In the genomic region with DNA sequence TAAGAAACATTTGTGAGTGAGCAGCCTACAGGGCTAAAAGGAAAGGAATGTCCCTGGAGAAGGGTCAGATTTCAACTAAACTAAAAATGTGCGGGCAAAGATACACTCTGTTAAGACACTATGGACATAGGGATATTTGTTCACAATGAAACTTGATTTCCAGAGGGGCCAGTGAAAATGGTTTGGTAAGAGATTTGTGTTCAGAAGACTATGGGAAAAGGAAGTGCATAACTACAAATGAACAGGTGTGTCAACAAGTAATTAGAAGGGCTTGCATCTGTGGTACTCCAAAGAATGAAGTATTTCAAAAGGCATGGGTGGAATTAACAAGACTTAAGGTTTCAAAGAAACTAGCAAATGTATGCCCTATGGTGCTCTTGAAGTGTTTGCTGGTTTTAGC, we compare ENCODE assay signal across 16 cellular contexts.
"Had no signal": no experiment of that assay in that cellular context is flagged by ENCODE, and none has a peak within 500 bp of the region (broad histone marks: within the 10 kb centered on the region; RNA-seq: fewer than 3 reads in every experiment).

No MANE protein-coding gene starts in this region.

- H3K4me3 Mint-ChIP-seq: activated CD4-positive, alpha-beta memory T cell treated with anti-CD3 and anti-CD28 coated beads for 36 hours; activated naive CD8-positive, alpha-beta T cell treated with anti-CD3 and anti-CD28 coated beads for 36 hours; activated T-cell treated with anti-CD3 and anti-CD28 coated beads, Interleukin-2, amount 50 U/mL, for 4 hours; naive thymus-derived CD4-positive, alpha-beta T cell; stimulated activated memory B cell treated with anti-CD40 and anti-IgM and Interleukin-4, amounts not matched to agents 10 μg/mL and 1 μg/mL and 100 μg/mL, for 72 hours had no signal

- H3K27me3 Mint-ChIP-seq: activated CD4-positive, alpha-beta memory T cell treated with anti-CD3 and anti-CD28 coated beads for 36 hours; activated naive CD8-positive, alpha-beta T cell treated with anti-CD3 and anti-CD28 coated beads for 36 hours; naive thymus-derived CD4-positive, alpha-beta T cell; stimulated activated memory B cell treated with anti-CD40 and anti-IgM and Interleukin-4, amounts not matched to agents 10 μg/mL and 1 μg/mL and 100 μg/mL, for 72 hours had no signal

- H3K9me3 Mint-ChIP-seq: activated CD4-positive, alpha-beta memory T cell treated with anti-CD3 and anti-CD28 coated beads for 36 hours; activated naive CD8-positive, alpha-beta T cell treated with anti-CD3 and anti-CD28 coated beads for 36 hours had no signal

- H3K27ac Mint-ChIP-seq: activated CD4-positive, alpha-beta memory T cell treated with anti-CD3 and anti-CD28 coated beads for 36 hours; activated naive CD8-positive, alpha-beta T cell treated with anti-CD3 and anti-CD28 coated beads for 36 hours; naive thymus-derived CD4-positive, alpha-beta T cell; stimulated activated memory B cell treated with anti-CD40 and anti-IgM and Interleukin-4, amounts not matched to agents 10 μg/mL and 1 μg/mL and 100 μg/mL, for 72 hours had no signal

- DNase-seq: activated CD4-positive, alpha-beta memory T cell treated with anti-CD3 and anti-CD28 coated beads for 36 hours; activated CD4-positive, alpha-beta T cell treated with anti-CD3 and anti-CD28 coated beads for 1 hour; activated gamma-delta T cell treated with Interleukin-2 at 50 U/mL for 16 hours; activated naive CD8-positive, alpha-beta T cell treated with anti-CD3 and anti-CD28 coated beads for 36 hours; activated T-cell treated with anti-CD3 and anti-CD28 coated beads, Interleukin-2, amount 50 U/mL, for 4 hours; anterior cingulate cortex; dorsolateral prefrontal cortex; foreskin fibroblast; head of caudate nucleus; left cardiac atrium; lower lobe of right lung; midbrain; naive thymus-derived CD4-positive, alpha-beta T cell; posterior cingulate gyrus; stimulated activated CD4-positive, alpha-beta T cell treated with anti-CD3 and anti-CD28 coated beads, Interleukin-1b, Interleukin-23, amount 100 ng/mL, for 48 hours had no signal
